Comparison of ENCODE assay signal across 26 cellular contexts in genomic region chr7:4249241-4249640, GRCh38.
"Had no signal": no experiment of that assay in that cellular context is flagged by ENCODE, and none has a peak within 500 bp of the region (broad histone marks: within the 10 kb centered on the region; RNA-seq: fewer than 3 reads in every experiment).

No MANE protein-coding gene starts in this region.

- H3K27ac ChIP-seq: left lung, lower lobe of right lung, neural progenitor cell, neutrophil, parathyroid adenoma, skin epidermis, tibial nerve, vagina had no signal

- H3K4me3 ChIP-seq: left lung, lower lobe of right lung, neural progenitor cell, skin epidermis, tibial nerve, vagina had no signal

- H3K36me3 Mint-ChIP-seq: immature natural killer cell; natural killer cell; stimulated activated effector memory CD8-positive, alpha-beta T cell treated with anti-CD3 and anti-CD28 coated beads, Interleukin-12 subunit alpha, Interleukin-12 subunit beta, amount 100 ng/mL, for 72 hours had no signal

- H3K4me1 Mint-ChIP-seq: immature natural killer cell; naive B cell; natural killer cell; stimulated activated effector memory CD8-positive, alpha-beta T cell treated with anti-CD3 and anti-CD28 coated beads, Interleukin-12 subunit alpha, Interleukin-12 subunit beta, amount 100 ng/mL, for 72 hours had no signal

- H3K27me3 ChIP-seq: left lung, neural progenitor cell, neutrophil, tibial nerve, vagina had no signal

- H3K4me3 Mint-ChIP-seq: immature natural killer cell; mesothelial cell of epicardium; naive B cell; natural killer cell; nephron progenitor cell; neural progenitor cell; stimulated activated effector memory CD8-positive, alpha-beta T cell treated with anti-CD3 and anti-CD28 coated beads, Interleukin-12 subunit alpha, Interleukin-12 subunit beta, amount 100 ng/mL, for 72 hours; stimulated activated naive CD8-positive, alpha-beta T cell treated with anti-CD3 and anti-CD28 coated beads, Interleukin-15, Interleukin-2, amounts not matched to agents 100 ng/mL and 50 ng/mL, for 24 hours; type B pancreatic cell had no signal

- H3K4me1 ChIP-seq: left lung, lower lobe of right lung, parathyroid adenoma, tibial nerve, vagina had no signal

- H3K9me3 Mint-ChIP-seq: type B pancreatic cell had no signal

- DNase-seq: immature natural killer cell; kidney; left colon; left lung; lower lobe of right lung; mammary epithelial cell; mesenchymal stem cell; naive B cell; natural killer cell; nephron progenitor cell; occipital lobe; right cardiac atrium; stimulated activated CD4-positive, alpha-beta T cell treated with anti-CD3 and anti-CD28 coated beads, Interleukin-4, amount 100 ng/mL, for 24 hours; stimulated activated naive CD4-positive, alpha-beta T cell had no signal

- H3K9ac ChIP-seq: neural progenitor cell, parathyroid adenoma had no signal

- ATAC-seq: left colon; left lung; lower lobe of right lung; natural killer cell; right cardiac atrium; sciatic nerve; stimulated activated effector memory CD8-positive, alpha-beta T cell treated with anti-CD3 and anti-CD28 coated beads, Interleukin-12 subunit alpha, Interleukin-12 subunit beta, amount 100 ng/mL, for 72 hours had no signal

- H3K27ac Mint-ChIP-seq: immature natural killer cell; mesothelial cell of epicardium; naive B cell; natural killer cell; nephron progenitor cell; neural progenitor cell; progenitor cell of endocrine pancreas; stimulated activated effector memory CD8-positive, alpha-beta T cell treated with anti-CD3 and anti-CD28 coated beads, Interleukin-12 subunit alpha, Interleukin-12 subunit beta, amount 100 ng/mL, for 72 hours; stimulated activated naive CD8-positive, alpha-beta T cell treated with anti-CD3 and anti-CD28 coated beads, Interleukin-15, Interleukin-2, amounts not matched to agents 100 ng/mL and 50 ng/mL, for 24 hours; type B pancreatic cell had no signal

- H3K9me3 ChIP-seq: vagina had no signal

- H3K27me3 Mint-ChIP-seq: naive B cell; progenitor cell of endocrine pancreas; stimulated activated naive CD8-positive, alpha-beta T cell treated with anti-CD3 and anti-CD28 coated beads, Interleukin-15, Interleukin-2, amounts not matched to agents 100 ng/mL and 50 ng/mL, for 24 hours; type B pancreatic cell had no signal

- H3K36me3 ChIP-seq: left lung, lower lobe of right lung, neural progenitor cell, neutrophil, vagina had no signal
